ENCODE assay signal across 11 cellular contexts in genomic region chr2:173991857-173992588, GRCh38. TPM values are rescaled to one million over a fixed set of nuclear protein-coding genes. Genes with fewer than 3 reads are reported as not detected.
DNase-seq lines count a peak whose midpoint lies in the region; ATAC-seq and TF ChIP-seq lines count a peak whose summit lies in the region.
"Had no signal": no experiment of that assay in that cellular context is flagged by ENCODE, and none has a peak within 500 bp of the region (broad histone marks: within the 10 kb centered on the region; RNA-seq: fewer than 3 reads in every experiment).

No MANE protein-coding gene starts in this region.

- H3K36me3 Mint-ChIP-seq in immature natural killer cell = no peaks in the 10 kb centered on the region

- in situ Hi-C loops in gastrocnemius medialis (cut with MboI; ENCODE audit: low sequenced_read_pairs in 4 of 4) = no loop called here

- H3K4me1 ChIP-seq in RWPE2 (ENCODE audit: insufficient read depth, poor library complexity, severe bottlenecking) (peaks cover 2% of the 10 kb centered on the region), heart left ventricle (peaks cover 0 to 74% (median 46%) of the 10 kb centered on the region in 12 donors), gastrocnemius medialis (peaks cover 39 to 43% of the 10 kb centered on the region in 2 donors)

- no peak for TF ChIP-seq CTCF in GM12865 (IDR thresholded peaks at IDR 0.05; ENCODE audit: insufficient read depth, low read depth, low read length, missing control alignments)
- TF ChIP-seq CTCF in RWPE2 (IDR thresholded peaks at IDR 0.05; ENCODE audit: poor library complexity, severe bottlenecking) = no peak
- TF ChIP-seq CTCF in heart left ventricle (IDR thresholded peaks at IDR 0.05) = no peak
- no peak for TF ChIP-seq CTCF in gastrocnemius medialis (IDR thresholded peaks at IDR 0.05 in 4 of 5, conservative IDR thresholded peaks at IDR 0.05 in 1 of 5)

- H3K27me3 Mint-ChIP-seq in immature natural killer cell (ENCODE audit: low read depth in 3 of 3) = peaks cover 2 to 3% (median 2%) of the 10 kb centered on the region in 3 donors

- intact Hi-C loops in heart left ventricle (cut with DNase I) = loop anchor here in 4 of 10 donors (1.0 to 10.0 kb wide), 5 partner anchors 27 to 107 kb away; partner anchors contain the start of gene SP3 (in 1 of the 4)
- intact Hi-C loops in gastrocnemius medialis (cut with DNase I; ENCODE audit: low total_unique reads) = no loop called here

- peaks cover 0 to 1% (median 0%) of the 10 kb centered on the region in 6 donors for H3K9me3 Mint-ChIP-seq in immature natural killer cell

- no peak for TF ChIP-seq POLR2A in heart left ventricle (IDR thresholded peaks at IDR 0.05)
- TF ChIP-seq POLR2A in gastrocnemius medialis (IDR thresholded peaks at IDR 0.05) = no peak

- DNase-seq in GM12865 (ENCODE audit: low read depth) (peak; percentile 54), RWPE2 (ENCODE audit: low spot score) (no peak), heart left ventricle (peak; percentile 53 to 93 (median 74)), gastrocnemius medialis (peak in 1 of 2 donors; percentile 85), DMS153 treated with DMSO at 0.1 percent for 48 hours (lab: John Stamatoyannopoulos, UW; ENCODE audit: unreplicated experiment) (no peak), immature natural killer cell (no peak), RKO (ENCODE audit: low spot score) (no peak)
- DNase-seq: mesendoderm, NCI-H526, WERI-Rb-1 had no signal

- no peak overlapping the region for H3K4me3 ChIP-seq in GM12865 (ENCODE audit: low read depth, low read length)
- no peak overlapping the region for H3K4me3 ChIP-seq in RWPE2 (ENCODE audit: severe bottlenecking)
- peak overlapping the region in 1 of 12 donors; percentile 2 for H3K4me3 ChIP-seq in heart left ventricle
- H3K4me3 ChIP-seq in gastrocnemius medialis = no peak overlapping the region

- H3K27ac Mint-ChIP-seq in immature natural killer cell = no peak overlapping the region

- no peak overlapping the region for H3K27ac ChIP-seq in RWPE2 (ENCODE audit: poor library complexity, severe bottlenecking)
- H3K27ac ChIP-seq in heart left ventricle = peak overlapping the region; percentile 25 to 85 (median 68)
- peak overlapping the region; percentile 19 to 72 (median 54) for H3K27ac ChIP-seq in gastrocnemius medialis
- H3K27ac ChIP-seq: WERI-Rb-1 had no signal

- peaks cover 0 to 5% of the 10 kb centered on the region in 2 donors for H3K4me1 Mint-ChIP-seq in immature natural killer cell

- H3K9me3 ChIP-seq in RWPE2 (ENCODE audit: severe bottlenecking) (no peaks in the 10 kb centered on the region), heart left ventricle (no peaks in the 10 kb centered on the region), gastrocnemius medialis (no peaks in the 10 kb centered on the region)

- H3K27me3 ChIP-seq in RWPE2 (ENCODE audit: insufficient read depth, poor library complexity, severe bottlenecking) (no peaks in the 10 kb centered on the region), heart left ventricle (no peaks in the 10 kb centered on the region), gastrocnemius medialis (no peaks in the 10 kb centered on the region)

- 40 to 59% (median 42%) methylated on average over 5 of the region's 5 CpGs for WGBS in heart left ventricle, 4 donors

- H3K4me3 Mint-ChIP-seq in immature natural killer cell = no peak overlapping the region

- no peaks in the 10 kb centered on the region for H3K36me3 ChIP-seq in RWPE2 (ENCODE audit: low read depth)
- H3K36me3 ChIP-seq in heart left ventricle = no peaks in the 10 kb centered on the region
- H3K36me3 ChIP-seq in gastrocnemius medialis = no peaks in the 10 kb centered on the region
- H3K36me3 ChIP-seq: WERI-Rb-1 had no signal

- ATAC-seq in RWPE2 (ENCODE audit: low read depth) (peak; percentile 44; the same call in 1 of the 3 replicates), heart left ventricle (peak; percentile 44 to 72 (median 65)), gastrocnemius medialis (peak in 1 of 2 donors; percentile 46), GM21447 (IDR thresholded peaks at IDR 0.05; ENCODE audit: unreplicated experiment) (no peak)

RNA-seq across cellular contexts. Expression of gene SP3, which starts 26.9 kb away (rescaled TPM):
- total RNA-seq in heart left ventricle = 10 to 100 TPM; 32.2 to 61.5 (median 42.0) TPM
- 10 to 100 TPM in 1 of 2 donors, 1 to 10 TPM in 1; 6.9 to 20.2 TPM for polyA plus RNA-seq in heart left ventricle
- total RNA-seq in gastrocnemius medialis = 10 to 100 TPM; 47.9 to 68.9 (median 58.7) TPM
- 10 to 100 TPM; 48.6 to 77.4 (median 53.2) TPM for polyA plus RNA-seq in immature natural killer cell

Comparison
In these comparisons a context has a peak if more than half of its experiments do, and no peak if none do; other contexts are left out.
1. DNase-seq: peak in GM12865 (single experiment) and heart left ventricle (5 of 5); none in RWPE2 (single experiment), DMS153 treated with DMSO at 0.1 percent for 48 hours (single experiment), immature natural killer cell (0 of 3) and RKO (single experiment).